In the genomic region with DNA sequence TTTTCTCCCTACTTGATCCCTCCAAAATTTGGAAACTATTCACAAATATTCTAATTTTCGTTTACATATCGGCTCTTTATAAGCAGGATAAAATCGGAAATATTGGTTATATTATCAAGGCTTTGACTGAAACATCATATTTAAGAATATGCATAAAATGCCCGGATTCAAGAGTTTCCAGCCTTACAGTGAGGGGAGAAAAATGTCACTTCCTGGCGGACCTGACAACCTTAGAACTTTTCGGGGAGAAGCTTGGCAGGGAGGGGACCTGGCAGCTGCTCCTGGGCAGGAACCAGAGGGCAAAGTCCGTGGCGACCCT, we compare ENCODE assay signal across 8 cellular contexts. TPM values are rescaled to one million over a fixed set of nuclear protein-coding genes. Genes with fewer than 3 reads are reported as not detected.
DNase-seq lines count a peak whose midpoint lies in the region; ATAC-seq and TF ChIP-seq lines count a peak whose summit lies in the region.

No MANE protein-coding gene starts in this region.

- peak; percentile 13 for ATAC-seq in GM18873 (IDR thresholded peaks at IDR 0.05; ENCODE audit: low FRiP score, unreplicated experiment)

- H3K4me1 ChIP-seq in KMS-11 (ENCODE audit: low read depth, poor library complexity, severe bottlenecking) (peaks cover 8% of the 10 kb centered on the region), neural progenitor cell (peaks cover 7% of the 10 kb centered on the region)

- H3K4me2 ChIP-seq in KMS-11 (peak overlapping the region; percentile 70), neural progenitor cell (peak overlapping the region; percentile 77)

- peaks cover 7% of the 10 kb centered on the region for H3K27me3 Mint-ChIP-seq in neural progenitor cell (ENCODE audit: insufficient read depth, low read depth)

- H3K36me3 ChIP-seq in KMS-11 (ENCODE audit: insufficient read depth) (no peaks in the 10 kb centered on the region), neural progenitor cell (no peaks in the 10 kb centered on the region)

- no peaks in the 10 kb centered on the region for H3K9me3 Mint-ChIP-seq in neural progenitor cell

- H3K27ac Mint-ChIP-seq in neural progenitor cell: no peak overlapping the region

- peak; percentile 45 for DNase-seq in dermis blood vessel endothelial cell
- no peak for DNase-seq in neural progenitor cell (ENCODE audit: low spot score)
- no peak for DNase-seq in cortex of kidney (lab: John Stamatoyannopoulos, UW)
- DNase-seq in NCI-H1436 treated with DMSO at 0.1 percent for 48 hours (lab: John Stamatoyannopoulos, UW): no peak
- no peak for DNase-seq in cerebellum (ENCODE audit: low spot score)
- no peak for DNase-seq in NCI-H345 treated with DMSO at 0.1 percent for 48 hours (lab: John Stamatoyannopoulos, UW; ENCODE audit: unreplicated experiment)

- peak overlapping the region; percentile 51 for H3K4me3 ChIP-seq in KMS-11 (IDR thresholded peaks at IDR 0.05; ENCODE audit: insufficient read depth, low read depth, low read length)
- H3K4me3 ChIP-seq in neural progenitor cell: peak overlapping the region; percentile 66

- H3K27me3 ChIP-seq in KMS-11 (ENCODE audit: insufficient read depth, low read depth) (no peaks in the 10 kb centered on the region), neural progenitor cell (no peaks in the 10 kb centered on the region)

- no peaks in the 10 kb centered on the region for H4K20me1 ChIP-seq in KMS-11 (ENCODE audit: insufficient read depth)
- no peaks in the 10 kb centered on the region for H4K20me1 ChIP-seq in neural progenitor cell (ENCODE audit: low read depth)

- H3K36me3 Mint-ChIP-seq in neural progenitor cell: no peaks in the 10 kb centered on the region

- H3K9ac ChIP-seq in KMS-11 (peak overlapping the region; percentile 83), neural progenitor cell (peak overlapping the region; percentile 44)

- H3K4me3 Mint-ChIP-seq in neural progenitor cell: peak overlapping the region; percentile 88

- H3K79me2 ChIP-seq in KMS-11 (ENCODE audit: insufficient read depth, low read depth) (no peaks in the 10 kb centered on the region), neural progenitor cell (ENCODE audit: low read depth) (no peaks in the 10 kb centered on the region)

- H2AFZ ChIP-seq in KMS-11 (ENCODE audit: low read depth) (peak overlapping the region; percentile 71), neural progenitor cell (replicated peaks) (peak overlapping the region; percentile 87)

- H3K4me1 Mint-ChIP-seq in neural progenitor cell: peaks cover 3% of the 10 kb centered on the region

- H3F3A ChIP-seq in neural progenitor cell (ENCODE audit: low read depth): peaks cover 12% of the 10 kb centered on the region

- TF ChIP-seq CTCF in KMS-11 (conservative IDR thresholded peaks at IDR 0.05; ENCODE audit: low read depth, low read length) (no peak), neural progenitor cell (IDR thresholded peaks at IDR 0.05) (no peak)

- H3K27ac ChIP-seq in KMS-11: peak overlapping the region; percentile 53
- H3K27ac ChIP-seq in neural progenitor cell: no peak overlapping the region

- H3K9me3 ChIP-seq in neural progenitor cell (ENCODE audit: low read depth): no peaks in the 10 kb centered on the region

RNA-seq across cellular contexts. Expression of gene ACSM6, which starts 10.9 kb away (rescaled TPM):
- not detected in 2 replicates for total RNA-seq in dermis blood vessel endothelial cell
- not detected in 2 replicates for total RNA-seq in neural progenitor cell (ENCODE audit: low replicate concordance)
- total RNA-seq in cerebellum: not detected
